Comparison of ENCODE assay signal across 8 cellular contexts in the genomic region with DNA sequence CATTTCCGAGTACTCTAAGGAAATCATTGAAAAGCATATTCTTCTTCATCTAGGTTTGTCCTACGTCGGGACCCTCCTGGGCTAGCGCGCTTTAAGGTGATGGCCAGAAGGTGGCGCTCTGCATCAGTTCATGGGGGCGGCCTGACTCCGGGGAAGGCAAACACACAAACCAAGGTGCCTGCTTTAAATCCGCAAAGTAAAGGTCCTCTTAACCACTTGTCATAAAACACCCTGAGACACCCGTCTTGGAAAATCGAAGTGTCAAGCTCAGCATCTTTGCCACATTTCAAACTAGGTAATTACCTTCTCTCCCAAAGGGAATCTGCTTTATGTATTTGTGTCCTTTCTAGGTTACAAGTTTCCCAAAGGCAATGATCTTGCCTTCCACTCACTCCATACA. TPM values are rescaled to one million over a fixed set of nuclear protein-coding genes. Genes with fewer than 3 reads are reported as not detected.
DNase-seq lines count a peak whose midpoint lies in the region; ATAC-seq and TF ChIP-seq lines count a peak whose summit lies in the region.

No MANE protein-coding gene starts in this region.

- H3K4me1 Mint-ChIP-seq in memory B cell: no peaks in the 10 kb centered on the region

- H3K9me3 Mint-ChIP-seq in memory B cell: no peaks in the 10 kb centered on the region

- H3K27me3 Mint-ChIP-seq in memory B cell: no peaks in the 10 kb centered on the region

- peaks cover 6% of the 10 kb centered on the region for H3K36me3 Mint-ChIP-seq in memory B cell

- no peak overlapping the region for H3K27ac Mint-ChIP-seq in memory B cell

- H3K27me3 ChIP-seq in dorsolateral prefrontal cortex: peaks cover 0 to 7% (median 0%) of the 10 kb centered on the region in 45 donors

- H3K4me3 Mint-ChIP-seq in memory B cell: no peak overlapping the region

- TF ChIP-seq CTCF in GM12872 (IDR thresholded peaks at IDR 0.05; ENCODE audit: insufficient read depth, low read depth, low read length) (peak; percentile 88), dorsolateral prefrontal cortex (IDR thresholded peaks at IDR 0.05 in 54 of 56, conservative IDR thresholded peaks at IDR 0.05 in 2 of 56; ENCODE audit: low read depth in 1 of 56, partially characterized antibody in 56 of 56) (peak; percentile 64 to 96 (median 90))

- peak; percentile 78 for ATAC-seq in HG03378 (IDR thresholded peaks at IDR 0.05; ENCODE audit: unreplicated experiment)
- ATAC-seq in memory B cell (ENCODE audit: low read depth): peak; percentile 98
- ATAC-seq in HG03457 (IDR thresholded peaks at IDR 0.05; ENCODE audit: unreplicated experiment): no peak

- intact Hi-C loops in dorsolateral prefrontal cortex (cut with DNase I): loop anchor here in 1 of 2 donors (1.0 to 5.0 kb wide), 4 partner anchors 113 to 501 kb away; a partner anchor contains a TSS

- peak overlapping the region in 1 of 59 donors; percentile 4 for H3K4me3 ChIP-seq in dorsolateral prefrontal cortex

- peak overlapping the region in 1 of 59 donors; percentile 32 for H3K27ac ChIP-seq in dorsolateral prefrontal cortex

- peak; percentile 63 to 91 for DNase-seq in NCI-H526 (lab: John Stamatoyannopoulos, UW)
- peak; percentile 70 to 71 for DNase-seq in activated CD4-positive, alpha-beta T cell treated with anti-CD3 and anti-CD28 coated beads, Interleukin-2, amount 50 U/mL, for 4 hours
- peak in 9 of 10 donors; percentile 48 to 78 (median 65) for DNase-seq in dorsolateral prefrontal cortex
- DNase-seq in memory B cell (ENCODE audit: low spot score in 2 of 2): peak; percentile 81 to 84
- DNase-seq in stimulated activated CD8-positive, alpha-beta memory T cell treated with anti-CD3 and anti-CD28 coated beads, Interleukin-15, amount 100 ng/mL, for 4 hours (ENCODE audit: low read depth in 2 of 2): peak; percentile 38 to 54

RNA-seq across cellular contexts. Expression of a gene that starts 34.0 kb away (rescaled TPM):
- 10 to 100 TPM; 10.2 to 63.3 (median 24.8) TPM for total RNA-seq in dorsolateral prefrontal cortex
